In genomic region chr2:135893374-135893794, GRCh38 we compare ENCODE assay signal across 20 cellular contexts. TPM values are rescaled to one million over a fixed set of nuclear protein-coding genes. Genes with fewer than 3 reads are reported as not detected.
A peak's percentile ranks its signal among the peaks of the same experiment; 100 is the strongest.
DNase-seq lines count a peak whose midpoint lies in the region; ATAC-seq and TF ChIP-seq lines count a peak whose summit lies in the region.
"Had no signal": no experiment of that assay in that cellular context is flagged by ENCODE, and none has a peak within 500 bp of the region (broad histone marks: within the 10 kb centered on the region; RNA-seq: fewer than 3 reads in every experiment).

No MANE protein-coding gene starts in this region.

- H3K36me3 ChIP-seq in DOHH2 (ENCODE audit: control insufficient read depth, low read length) (no peaks in the 10 kb centered on the region), Karpas-422 (ENCODE audit: insufficient read depth, low read length) (no peaks in the 10 kb centered on the region)

- H3K4me3 ChIP-seq in DOHH2 (ENCODE audit: low read length) (no peak overlapping the region), Karpas-422 (ENCODE audit: low read length) (no peak overlapping the region)
- H3K4me3 ChIP-seq: SK-N-MC had no signal

- H3K4me3 Mint-ChIP-seq in activated T-helper 17 cell treated with anti-CD3 and anti-CD28 coated beads, Interleukin-2, amount 50 U/mL, for 72 hours: no peak overlapping the region

- H3K4me2 ChIP-seq in DOHH2 (ENCODE audit: low read length) (0 out of 2 replicates have a peak overlapping the region, but pooled peaks have one; percentile 0), Karpas-422 (ENCODE audit: low read depth, low read length, poor library complexity, severe bottlenecking) (no peak overlapping the region)
- H3K4me2 ChIP-seq: KMS-11 had no signal

- peaks cover 3% of the 10 kb centered on the region for H3K36me3 Mint-ChIP-seq in activated T-helper 17 cell treated with anti-CD3 and anti-CD28 coated beads, Interleukin-2, amount 50 U/mL, for 72 hours (ENCODE audit: low read depth)

- no peak overlapping the region for H2AFZ ChIP-seq in Karpas-422 (ENCODE audit: low read length)

- H4K20me1 ChIP-seq in DOHH2 (ENCODE audit: control insufficient read depth, insufficient read depth, low read depth, low read length): no peaks in the 10 kb centered on the region
- no peaks in the 10 kb centered on the region for H4K20me1 ChIP-seq in Karpas-422 (ENCODE audit: insufficient read depth, low read depth, low read length)

- DNase-seq in Karpas-422 (peak; percentile 52), NOMO-1 treated with DMSO at 0.1 percent for 48 hours (lab: John Stamatoyannopoulos, UW; ENCODE audit: unreplicated experiment) (peak; percentile 74), COR-L47 (lab: John Stamatoyannopoulos, UW) (no peak), DMS79 (lab: John Stamatoyannopoulos, UW) (no peak)
- DNase-seq: C1 segment of cervical spinal cord, DMS153, GOT3, NCI-H1417 treated with DMSO at 0.1 percent for 48 hours, NCI-H2029 treated with DMSO at 0.1 percent for 48 hours, NCI-H2171 treated with DMSO at 0.1 percent for 48 hours, NCI-H446 treated with DMSO at 0.1 percent for 48 hours, NCI-H774 had no signal

- no peaks in the 10 kb centered on the region for H3K79me2 ChIP-seq in DOHH2 (ENCODE audit: control insufficient read depth, low read length)
- H3K79me2 ChIP-seq in Karpas-422 (ENCODE audit: low read length): no peaks in the 10 kb centered on the region

- H3K27me3 Mint-ChIP-seq in activated T-helper 17 cell treated with anti-CD3 and anti-CD28 coated beads, Interleukin-2, amount 50 U/mL, for 72 hours: no peaks in the 10 kb centered on the region

- no peak overlapping the region for H3K27ac Mint-ChIP-seq in activated T-helper 17 cell treated with anti-CD3 and anti-CD28 coated beads, Interleukin-2, amount 50 U/mL, for 72 hours

- no peaks in the 10 kb centered on the region for H3K4me1 Mint-ChIP-seq in activated T-helper 17 cell treated with anti-CD3 and anti-CD28 coated beads, Interleukin-2, amount 50 U/mL, for 72 hours

- H3K27me3 ChIP-seq in DOHH2 (ENCODE audit: control insufficient read depth, low read length): no peaks in the 10 kb centered on the region
- no peaks in the 10 kb centered on the region for H3K27me3 ChIP-seq in Karpas-422 (ENCODE audit: low read length)

- H3K9me2 ChIP-seq in DOHH2 (replicated peaks; ENCODE audit: control insufficient read depth, low read length): no peaks in the 10 kb centered on the region
- no peaks in the 10 kb centered on the region for H3K9me2 ChIP-seq in Karpas-422 (replicated peaks; ENCODE audit: insufficient read depth, low read length)

- no peaks in the 10 kb centered on the region for H3K9me3 Mint-ChIP-seq in activated T-helper 17 cell treated with anti-CD3 and anti-CD28 coated beads, Interleukin-2, amount 50 U/mL, for 72 hours

- H3K4me1 ChIP-seq in DOHH2 (ENCODE audit: control insufficient read depth, low read length): peaks cover 11% of the 10 kb centered on the region
- H3K4me1 ChIP-seq in Karpas-422 (ENCODE audit: low read length): peaks cover 15% of the 10 kb centered on the region

- no peak overlapping the region for H3K27ac ChIP-seq in DOHH2 (ENCODE audit: low read depth, low read length)
- no peak overlapping the region for H3K27ac ChIP-seq in Karpas-422 (ENCODE audit: low read length)
- H3K27ac ChIP-seq: KMS-11, SK-N-MC had no signal

- no peaks in the 10 kb centered on the region for H3F3A ChIP-seq in DOHH2 (ENCODE audit: control insufficient read depth, insufficient read depth)

- no peak overlapping the region for H3K9ac ChIP-seq in Karpas-422 (ENCODE audit: low read length)
- H3K9ac ChIP-seq: KMS-11 had no signal

- TF ChIP-seq CTCF in DOHH2 (IDR thresholded peaks at IDR 0.05; ENCODE audit: low read depth, low read length, poor library complexity, severe bottlenecking): peak; percentile 20

- ATAC-seq in activated T-helper 17 cell treated with anti-CD3 and anti-CD28 coated beads, Interleukin-2, amount 50 U/mL, for 72 hours (replicated peaks): peak; percentile 63
- ATAC-seq in GM18909 (IDR thresholded peaks at IDR 0.05; ENCODE audit: poor library complexity, unreplicated experiment): no peak
- no peak for ATAC-seq in HG03108 (IDR thresholded peaks at IDR 0.05; ENCODE audit: unreplicated experiment)
- ATAC-seq: HepG2 had no signal

- 0 out of 2 replicates have a peak, but pooled peaks cover 3% of the 10 kb centered on the region for H3K9me3 ChIP-seq in DOHH2 (ENCODE audit: control insufficient read depth, insufficient read depth, low read length)
- no peaks in the 10 kb centered on the region for H3K9me3 ChIP-seq in Karpas-422 (ENCODE audit: low read length)

RNA-seq across cellular contexts. Expression of gene MCM6, which starts 17.1 kb away (rescaled TPM):
- total RNA-seq in Karpas-422 (2014; rRNA removed; shearing (Covaris generic); ENCODE audit: low replicate concordance): 35.4 and 48.3 TPM in 2 replicates
- 100 to 1,000 TPM; 163 to 245 TPM for total RNA-seq in activated T-helper 17 cell treated with anti-CD3 and anti-CD28 coated beads, Interleukin-2, amount 50 U/mL, for 72 hours

RNA-seq across cellular contexts. Expression of gene LCT, which starts 56.4 kb away (rescaled TPM):
- total RNA-seq in Karpas-422 (2014; rRNA removed; shearing (Covaris generic); ENCODE audit: low replicate concordance): 0.14 and 0.19 TPM in 2 replicates
- 1 to 10 TPM in 1 of 2 donors, under 1 TPM in 1; 0.45 to 1.0 TPM for total RNA-seq in activated T-helper 17 cell treated with anti-CD3 and anti-CD28 coated beads, Interleukin-2, amount 50 U/mL, for 72 hours
- total RNA-seq: HepG2, MCF 10A had no signal

Comparison
In these comparisons a context has a peak if more than half of its experiments do, and no peak if none do; other contexts are left out.
1. DNase-seq: peak in Karpas-422 (single experiment) and NOMO-1 treated with DMSO at 0.1 percent for 48 hours (single experiment); none in COR-L47 (single experiment) and DMS79 (single experiment).